ENCODE assay signal across 14 cellular contexts in the genomic region with DNA sequence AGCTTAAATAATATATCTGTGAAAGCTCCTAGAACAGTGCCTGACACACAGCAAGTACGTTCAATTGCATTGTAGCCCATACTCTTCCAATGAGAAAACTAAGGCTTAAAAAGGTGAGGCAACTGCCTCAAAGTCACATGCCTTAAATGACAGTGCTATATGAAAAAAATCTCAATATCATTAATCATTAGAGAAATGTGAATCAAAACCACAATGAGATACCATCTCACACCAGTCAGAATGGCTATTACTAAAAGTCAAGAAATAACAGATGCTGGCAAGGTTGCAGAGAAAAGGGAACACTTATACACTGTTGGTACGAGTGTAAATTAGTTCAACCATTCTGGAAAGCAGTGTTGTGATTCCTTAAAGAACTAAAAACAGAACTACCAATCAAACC.
A peak's percentile ranks its signal among the peaks of the same experiment; 100 is the strongest.
DNase-seq lines count a peak whose midpoint lies in the region; ATAC-seq and TF ChIP-seq lines count a peak whose summit lies in the region.
"Had no signal": no experiment of that assay in that cellular context is flagged by ENCODE, and none has a peak within 500 bp of the region (broad histone marks: within the 10 kb centered on the region; RNA-seq: fewer than 3 reads in every experiment).

No MANE protein-coding gene starts in this region.

- H3K36me3 ChIP-seq in RWPE2 (ENCODE audit: low read depth), result no peaks in the 10 kb centered on the region
- H3K36me3 ChIP-seq: BE2C had no signal

- DNase-seq in CD14-positive monocyte (ENCODE audit: low spot score), result no peak
- DNase-seq in ELR (ENCODE audit: low read depth), result peak; percentile 28
- DNase-seq in RWPE2 (ENCODE audit: low spot score), result no peak
- DNase-seq in foreskin keratinocyte, result peak in 1 of 2 donors; percentile 30
- no peak for DNase-seq in HCEC 1CT
- DNase-seq in T-helper 17 cell, result no peak
- DNase-seq: BE2C; C1 segment of cervical spinal cord; CD4-positive, alpha-beta T cell; DMS153; DMS79; GF-D8; H9 had no signal

- no peak overlapping the region for H3K4me3 Mint-ChIP-seq in CD14-positive monocyte
- H3K4me3 Mint-ChIP-seq in T-helper 17 cell, result no peak overlapping the region
- H3K4me3 Mint-ChIP-seq: CD4-positive, alpha-beta T cell; H9 had no signal

- H3K27ac ChIP-seq in RWPE2 (ENCODE audit: poor library complexity, severe bottlenecking), result peak overlapping the region; percentile 74
- H3K27ac ChIP-seq in foreskin keratinocyte, result peak overlapping the region; percentile 72

- H3K4me1 ChIP-seq in RWPE2 (ENCODE audit: insufficient read depth, poor library complexity, severe bottlenecking), result peaks cover 54% of the 10 kb centered on the region
- H3K4me1 ChIP-seq in foreskin keratinocyte, result peaks cover 46% of the 10 kb centered on the region

- H3K27ac Mint-ChIP-seq in CD14-positive monocyte, result peak overlapping the region in 6 of 7 donors; percentile 96 to 99 (median 98)
- no peak overlapping the region for H3K27ac Mint-ChIP-seq in T-helper 17 cell
- H3K27ac Mint-ChIP-seq: CD4-positive, alpha-beta T cell; H9 had no signal

- H3K4me1 Mint-ChIP-seq in CD14-positive monocyte, result peaks cover 72% of the 10 kb centered on the region
- peaks cover 6% of the 10 kb centered on the region for H3K4me1 Mint-ChIP-seq in T-helper 17 cell

- ATAC-seq in RWPE2 (ENCODE audit: low read depth) (no peak), foreskin keratinocyte (no peak), GM21528 (IDR thresholded peaks at IDR 0.05; ENCODE audit: low FRiP score, unreplicated experiment) (no peak), T-helper 17 cell (no peak)

- H3K36me3 Mint-ChIP-seq in CD14-positive monocyte (peaks cover 0 to 4% of the 10 kb centered on the region in 2 donors), T-helper 17 cell (ENCODE audit: low read depth) (no peaks in the 10 kb centered on the region)

- no peaks in the 10 kb centered on the region for H3K27me3 ChIP-seq in RWPE2 (ENCODE audit: insufficient read depth, poor library complexity, severe bottlenecking)
- no peaks in the 10 kb centered on the region for H3K27me3 ChIP-seq in foreskin keratinocyte
- H3K27me3 ChIP-seq: BE2C had no signal

- TF ChIP-seq CTCF in CD14-positive monocyte (IDR thresholded peaks at IDR 0.05) (no peak), RWPE2 (IDR thresholded peaks at IDR 0.05; ENCODE audit: poor library complexity, severe bottlenecking) (no peak), foreskin keratinocyte (conservative IDR thresholded peaks at IDR 0.05) (no peak)

- peaks cover 2 to 4% (median 3%) of the 10 kb centered on the region in 3 donors for H3K27me3 Mint-ChIP-seq in CD14-positive monocyte (ENCODE audit: low read depth in 3 of 3)
- H3K27me3 Mint-ChIP-seq in T-helper 17 cell, result peaks cover 52% of the 10 kb centered on the region

- H3K9me3 Mint-ChIP-seq in CD14-positive monocyte, result peaks cover 0 to 1% (median 0%) of the 10 kb centered on the region in 7 donors
- H3K9me3 Mint-ChIP-seq: CD4-positive, alpha-beta T cell; H9 had no signal

- no peak overlapping the region for H3K4me3 ChIP-seq in RWPE2 (ENCODE audit: severe bottlenecking)

- intact Hi-C loops in CD14-positive monocyte (cut with micrococcal nuclease), result loop anchor here (5.0 to 10.0 kb wide), 2 partner anchors 149 to 152 kb away; a partner anchor contains a TSS

- H3K9me3 ChIP-seq in RWPE2 (ENCODE audit: severe bottlenecking) (no peaks in the 10 kb centered on the region), T-helper 17 cell (ENCODE audit: control insufficient read depth, low read length, poor library complexity, severe bottlenecking) (no peaks in the 10 kb centered on the region)
- H3K9me3 ChIP-seq: BE2C had no signal
